In the genomic region with DNA sequence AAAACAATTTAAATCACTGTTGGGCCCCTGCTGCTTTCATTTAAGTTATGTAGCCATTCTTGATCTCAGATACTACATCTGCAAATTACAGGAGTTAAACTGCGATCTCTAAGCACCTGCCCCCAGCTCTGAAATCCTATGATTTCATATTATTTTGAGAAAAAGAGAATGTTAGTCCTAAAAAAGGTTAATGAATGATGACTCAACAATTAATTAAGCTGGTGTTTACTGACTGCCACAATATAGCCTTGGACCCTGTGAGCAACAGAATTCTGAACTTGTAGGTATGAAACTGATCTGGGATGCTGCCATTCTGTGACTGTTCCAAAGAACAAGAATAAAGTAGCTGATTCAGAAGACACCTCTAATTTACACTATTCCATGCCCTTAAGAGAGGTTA, we compare ENCODE assay signal across 1 cellular context.
TF ChIP-seq lines count a peak whose summit lies in the region.

No MANE protein-coding gene starts in this region.

TF ChIP-seq in K562, 482 proteins besides CTCF, POLR2A, EP300 and RAD21 (continued from another document):
- TF ChIP-seq, protein P1, sequence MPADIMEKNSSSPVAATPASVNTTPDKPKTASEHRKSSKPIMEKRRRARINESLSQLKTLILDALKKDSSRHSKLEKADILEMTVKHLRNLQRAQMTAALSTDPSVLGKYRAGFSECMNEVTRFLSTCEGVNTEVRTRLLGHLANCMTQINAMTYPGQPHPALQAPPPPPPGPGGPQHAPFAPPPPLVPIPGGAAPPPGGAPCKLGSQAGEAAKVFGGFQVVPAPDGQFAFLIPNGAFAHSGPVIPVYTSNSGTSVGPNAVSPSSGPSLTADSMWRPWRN (IDR thresholded peaks at IDR 0.05; ENCODE audit: low read depth), result no peak
- TF ChIP-seq SP2 (IDR thresholded peaks at IDR 0.05; ENCODE audit: extremely low read depth, low read depth, low read length, poor library complexity, severe bottlenecking), result no peak
